In genomic region chr11:14541180-14541579, GRCh38 we compare ENCODE assay signal across 12 cellular contexts. TPM values are rescaled to one million over a fixed set of nuclear protein-coding genes. Genes with fewer than 3 reads are reported as not detected.
DNase-seq lines count a peak whose midpoint lies in the region; ATAC-seq and TF ChIP-seq lines count a peak whose summit lies in the region.
"Had no signal": no experiment of that assay in that cellular context is flagged by ENCODE, and none has a peak within 500 bp of the region (broad histone marks: within the 10 kb centered on the region; RNA-seq: fewer than 3 reads in every experiment).

No MANE protein-coding gene starts in this region.

- DNase-seq in SKM-1 treated with dmso at 0.1 percent for 144 hours (lab: John Stamatoyannopoulos, UW; ENCODE audit: unreplicated experiment) (peak; percentile 17), SKM-1 (lab: John Stamatoyannopoulos, UW; ENCODE audit: unreplicated experiment) (no peak), coronary artery (ENCODE audit: low spot score) (no peak), lower lobe of right lung (no peak), ureter (ENCODE audit: low spot score) (peak; percentile 54), GM10248 (ENCODE audit: extremely low spot score) (no peak), osteocyte (ENCODE audit: extremely low spot score, unreplicated experiment) (no peak)
- DNase-seq: activated CD4-positive, alpha-beta memory T cell treated with anti-CD3 and anti-CD28 coated beads, Interleukin-2, amount 10 ng/mL, durations not matched to agents 7 days and 5 days; activated naive CD4-positive, alpha-beta T cell treated with anti-CD3 and anti-CD28 coated beads, Interleukin-2, amount 50 U/mL, for 16 hours; NCI-H2029; SHP77 treated with DMSO at 0.1 percent for 48 hours had no signal

- TF ChIP-seq CTCF in coronary artery (IDR thresholded peaks at IDR 0.05) (no peak), lower lobe of right lung (IDR thresholded peaks at IDR 0.05) (no peak), GM10248 (IDR thresholded peaks at IDR 0.05; ENCODE audit: control extremely low read depth, extremely low read depth, low read depth, missing control alignments) (no peak), osteocyte (IDR thresholded peaks at IDR 0.05) (no peak)

- H3K36me3 ChIP-seq in lower lobe of right lung, result no peaks in the 10 kb centered on the region

- H3K27me3 ChIP-seq in lower lobe of right lung (ENCODE audit: low read depth), result no peaks in the 10 kb centered on the region

- ATAC-seq in lower lobe of right lung (peak; percentile 65), HG02610 (IDR thresholded peaks at IDR 0.05; ENCODE audit: unreplicated experiment) (no peak)

- CTCF ChIA-PET in GM10248 (lab: Yijun Ruan, JAX), result interaction anchor here (2.0 to 3.1 kb wide), 2 partner anchors 363 to 366 kb away, joined by 5 to 19 read pairs; no protein-coding TSS in a partner anchor

- no peak overlapping the region for H3K27ac Mint-ChIP-seq in osteocyte (ENCODE audit: unreplicated experiment)
- H3K27ac Mint-ChIP-seq: activated CD4-positive, alpha-beta memory T cell treated with anti-CD3 and anti-CD28 coated beads, Interleukin-2, amount 10 ng/mL, durations not matched to agents 7 days and 5 days had no signal

- peak overlapping the region in 1 of 2 donors; percentile 57 for H3K27ac ChIP-seq in coronary artery
- H3K27ac ChIP-seq in lower lobe of right lung, result peak overlapping the region; percentile 76

- peaks cover 41% of the 10 kb centered on the region for H3K4me1 ChIP-seq in lower lobe of right lung

- POLR2A ChIA-PET in GM10248 (lab: Yijun Ruan, JAX), result no interaction called here

- H3K4me3 ChIP-seq in coronary artery (peak overlapping the region; percentile 25), lower lobe of right lung (no peak overlapping the region)

- no peaks in the 10 kb centered on the region for H3K9me3 Mint-ChIP-seq in osteocyte (ENCODE audit: unreplicated experiment)

- no peaks in the 10 kb centered on the region for H3K9me3 ChIP-seq in lower lobe of right lung

- H3K36me3 Mint-ChIP-seq in osteocyte (ENCODE audit: unreplicated experiment), result no peaks in the 10 kb centered on the region

- peaks cover 25% of the 10 kb centered on the region for H3K27me3 Mint-ChIP-seq in osteocyte (ENCODE audit: unreplicated experiment)
- H3K27me3 Mint-ChIP-seq: activated CD4-positive, alpha-beta memory T cell treated with anti-CD3 and anti-CD28 coated beads, Interleukin-2, amount 10 ng/mL, durations not matched to agents 7 days and 5 days had no signal

- intact Hi-C loops in lower lobe of right lung (cut with DNase I), result no loop called here

- peaks cover 2% of the 10 kb centered on the region for H3K4me1 Mint-ChIP-seq in osteocyte (ENCODE audit: unreplicated experiment)

- no peak overlapping the region for H3K4me3 Mint-ChIP-seq in osteocyte (ENCODE audit: unreplicated experiment)
- H3K4me3 Mint-ChIP-seq: activated CD4-positive, alpha-beta memory T cell treated with anti-CD3 and anti-CD28 coated beads, Interleukin-2, amount 10 ng/mL, durations not matched to agents 7 days and 5 days had no signal

RNA-seq across cellular contexts. Expression of gene PSMA1, which starts 21.0 kb away (rescaled TPM):
- total RNA-seq in lower lobe of right lung, result 121 TPM
- 138 TPM for total RNA-seq in ureter
- 116 and 117 TPM in 2 replicates for total RNA-seq in osteocyte

RNA-seq across cellular contexts. Expression of gene COPB1, which starts 41.6 kb away (rescaled TPM):
- total RNA-seq in lower lobe of right lung (87.8 TPM), ureter (87.2 TPM), osteocyte (135 TPM in 2 replicates)

Comparison
In these comparisons a context has a peak if more than half of its experiments do, and no peak if none do; other contexts are left out.
1. DNase-seq: peak in SKM-1 treated with dmso at 0.1 percent for 144 hours (single experiment) and ureter (single experiment); none in SKM-1 (single experiment), coronary artery (single experiment), lower lobe of right lung (single experiment), GM10248 (single experiment) and osteocyte (single experiment).